Comparison of ENCODE assay signal across 8 cellular contexts in genomic region chr9:63816742-63817621, GRCh38.
DNase-seq lines count a peak whose midpoint lies in the region; ATAC-seq and TF ChIP-seq lines count a peak whose summit lies in the region.

No MANE protein-coding gene starts in this region.

- no peak for TF ChIP-seq CTCF in breast epithelium (IDR thresholded peaks at IDR 0.05)

- H3K9me3 Mint-ChIP-seq in T-cell (peaks cover 14 to 18% (median 16%) of the 10 kb centered on the region in 3 donors), immature natural killer cell (peaks cover 20 to 46% (median 37%) of the 10 kb centered on the region in 6 donors)

- ATAC-seq in GM18499 (IDR thresholded peaks at IDR 0.05; ENCODE audit: insufficient read depth, unreplicated experiment) (peak; percentile 49), HG02870 (IDR thresholded peaks at IDR 0.05; ENCODE audit: unreplicated experiment) (peak; percentile 67), T-cell (replicated peaks in 1 of 4) (peak; percentile 56 to 64 (median 58))

- CTCF ChIA-PET in T-cell (lab: Charles Lee) = interaction anchor here in 1 of 2 donors (0.7 to 1.0 kb wide), 2 partner anchors 1016 to 1018 kb away, joined by 3 to 4 read pairs; no protein-coding TSS in a partner anchor

- peak in 32 of 34 experiments; percentile 14 to 64 (median 43) for DNase-seq in T-cell
- DNase-seq in breast epithelium (ENCODE audit: low spot score in 2 of 2) = peak; percentile 90 to 98
- peak; percentile 5 to 41 (median 39) for DNase-seq in immature natural killer cell
- DNase-seq in stimulated activated CD4-positive, alpha-beta T cell treated with anti-CD3 and anti-CD28 coated beads, Interleukin-12 subunit alpha, Interleukin-12 subunit beta, amount 100 ng/mL, for 4 hours = peak; percentile 73
- no peak for DNase-seq in SHP77 treated with DMSO at 0.1 percent for 48 hours (lab: John Stamatoyannopoulos, UW)
- no peak for DNase-seq in NCI-H146 treated with DMSO at 0.1 percent for 48 hours (lab: John Stamatoyannopoulos, UW; ENCODE audit: unreplicated experiment)

- H3K4me1 Mint-ChIP-seq in T-cell (peaks cover 16 to 18% (median 17%) of the 10 kb centered on the region in 3 donors), immature natural killer cell (peaks cover 19 to 21% of the 10 kb centered on the region in 2 donors)

- POLR2A ChIA-PET in T-cell (lab: Charles Lee) = no interaction called here

- intact Hi-C loops in breast epithelium (cut with DNase I; ENCODE audit: low total_unique reads) = no loop called here

- H3K27me3 Mint-ChIP-seq in T-cell (peaks cover 14 to 24% of the 10 kb centered on the region in 2 donors), immature natural killer cell (ENCODE audit: low read depth in 3 of 3) (peaks cover 14 to 16% (median 15%) of the 10 kb centered on the region in 3 donors)

- H3K36me3 Mint-ChIP-seq in T-cell (no peaks in the 10 kb centered on the region), immature natural killer cell (peaks cover 0 to 4% (median 3%) of the 10 kb centered on the region in 3 donors)

- no peak overlapping the region for H3K27ac ChIP-seq in breast epithelium

- H3K27me3 ChIP-seq in breast epithelium = no peaks in the 10 kb centered on the region

- no peak for TF ChIP-seq POLR2A in breast epithelium (IDR thresholded peaks at IDR 0.05)

- peak overlapping the region; percentile 0 to 34 for H3K27ac Mint-ChIP-seq in T-cell
- H3K27ac Mint-ChIP-seq in immature natural killer cell = peak overlapping the region in 1 of 6 donors; percentile 54

- H3K4me3 ChIP-seq in breast epithelium = peak overlapping the region in 2 of 3 donors; percentile 37 to 56

- H3K4me3 Mint-ChIP-seq in T-cell (peak overlapping the region; percentile 68 to 77 (median 75)), immature natural killer cell (peak overlapping the region; percentile 69 to 76 (median 73))

- peaks cover 28 to 40% of the 10 kb centered on the region in 2 donors for H3K9me3 ChIP-seq in breast epithelium

- no peaks in the 10 kb centered on the region for H3K4me1 ChIP-seq in breast epithelium

- H3K36me3 ChIP-seq in breast epithelium = no peaks in the 10 kb centered on the region

Comparison
In these comparisons a context has a peak if more than half of its experiments do, and no peak if none do; other contexts are left out.
1. DNase-seq: peak in T-cell (32 of 34), breast epithelium (2 of 2), immature natural killer cell (3 of 3) and stimulated activated CD4-positive, alpha-beta T cell treated with anti-CD3 and anti-CD28 coated beads, Interleukin-12 subunit alpha, Interleukin-12 subunit beta, amount 100 ng/mL, for 4 hours (single experiment); none in SHP77 treated with DMSO at 0.1 percent for 48 hours (single experiment) and NCI-H146 treated with DMSO at 0.1 percent for 48 hours (single experiment).
2. Peak in every context shown above with its lines, with median percentiles within 50 percentile points of each other: ATAC-seq.